Comparison of ENCODE assay signal across 8 cellular contexts in genomic region chr21:33947451-33948095, GRCh38. TPM values are rescaled to one million over a fixed set of nuclear protein-coding genes. Genes with fewer than 3 reads are reported as not detected.
DNase-seq lines count a peak whose midpoint lies in the region; ATAC-seq and TF ChIP-seq lines count a peak whose summit lies in the region.

No MANE protein-coding gene starts in this region.

- H3K27me3 ChIP-seq in CD8-positive, alpha-beta T cell (ENCODE audit: insufficient read depth, low read length), result no peaks in the 10 kb centered on the region

- H3K4me1 ChIP-seq in CD8-positive, alpha-beta T cell (ENCODE audit: insufficient read depth, low read length), result peaks cover 66% of the 10 kb centered on the region

- peak overlapping the region; percentile 18 for H3K4me3 ChIP-seq in CD8-positive, alpha-beta T cell (ENCODE audit: low read depth, low read length)
- peak overlapping the region; percentile 26 for H3K4me3 ChIP-seq in fibroblast of villous mesenchyme (ENCODE audit: low read depth, low read length)

- POLR2A ChIA-PET in CD8-positive, alpha-beta T cell (lab: Charles Lee), result interaction anchor here (0.6 to 4.5 kb wide), 17 partner anchors 10 to 1039 kb away, joined by 3 to 251 read pairs (median 6); partner anchors contain the start of genes MRPS6 and SLC5A3

- no peaks in the 10 kb centered on the region for H3K9me3 Mint-ChIP-seq in CD8-positive, alpha-beta T cell

- H3K36me3 Mint-ChIP-seq in CD8-positive, alpha-beta T cell, result peaks cover 34% of the 10 kb centered on the region

- no peaks in the 10 kb centered on the region for H3K9me3 ChIP-seq in CD8-positive, alpha-beta T cell (ENCODE audit: low read length)

- peak; percentile 64 to 94 (median 80) for DNase-seq in CD8-positive, alpha-beta T cell
- DNase-seq in HT-29 (ENCODE audit: low spot score) (peak; percentile 91), RPMI8226 (peak; percentile 91), fibroblast of villous mesenchyme (ENCODE audit: low read depth) (peak; percentile 98), omental fat pad (ENCODE audit: low spot score) (peak; percentile 69)
- DNase-seq in activated effector memory CD4-positive, alpha-beta T cell treated with anti-CD3 and anti-CD28 coated beads, Interleukin-2, amount 50 U/mL, for 16 hours, result peak; percentile 93

- H3K36me3 ChIP-seq in CD8-positive, alpha-beta T cell (ENCODE audit: insufficient read depth, low read length), result no peaks in the 10 kb centered on the region

- peaks cover 78% of the 10 kb centered on the region for H3K4me1 Mint-ChIP-seq in CD8-positive, alpha-beta T cell (ENCODE audit: low read depth)

- no peaks in the 10 kb centered on the region for H3K27me3 Mint-ChIP-seq in CD8-positive, alpha-beta T cell (ENCODE audit: low read depth)

- CTCF ChIA-PET in CD8-positive, alpha-beta T cell (lab: Charles Lee), result interaction anchor here (1.0 to 5.4 kb wide), 7 partner anchors 10 to 128 kb away, joined by 4 to 43 read pairs (median 8); no protein-coding TSS in a partner anchor

- H3K27ac Mint-ChIP-seq in CD8-positive, alpha-beta T cell, result peak overlapping the region; percentile 99

- no peak for TF ChIP-seq CTCF in CD8-positive, alpha-beta T cell (IDR thresholded peaks at IDR 0.05)
- TF ChIP-seq CTCF in fibroblast of villous mesenchyme (IDR thresholded peaks at IDR 0.05; ENCODE audit: insufficient read depth, low read depth, low read length) (no peak), omental fat pad (IDR thresholded peaks at IDR 0.05) (no peak)

- H3K4me3 Mint-ChIP-seq in CD8-positive, alpha-beta T cell, result peak overlapping the region; percentile 75

- intact Hi-C loops in CD8-positive, alpha-beta T cell (cut with DNase I, micrococcal nuclease), result loop anchor here (1.0 to 5.0 kb wide), 8 partner anchors 9 to 1080 kb away; partner anchors contain the start of genes MRPS6 (in 2 of the 2) and SLC5A3 (in 2 of the 2)

- ATAC-seq in CD8-positive, alpha-beta T cell, result peak; percentile 56
- peak; percentile 50 for ATAC-seq in GM21381 (IDR thresholded peaks at IDR 0.05; ENCODE audit: unreplicated experiment)
- ATAC-seq in omental fat pad (ENCODE audit: low FRiP score), result peak; percentile 96

- peak overlapping the region; percentile 94 for H3K27ac ChIP-seq in CD8-positive, alpha-beta T cell (ENCODE audit: low read depth, low read length)
- peak overlapping the region; percentile 97 for H3K27ac ChIP-seq in temporal lobe (ENCODE audit: low read depth, low read length)

RNA-seq across cellular contexts. Expression of gene ATP5PO, which starts 32.0 kb away (rescaled TPM):
- total RNA-seq in CD8-positive, alpha-beta T cell, result 100 to 1,000 TPM; 129 to 143 TPM
- 70.1 and 71.3 TPM in 2 replicates for total RNA-seq in HT-29 (2014; rRNA removed; shearing (Covaris generic))
- total RNA-seq in fibroblast of villous mesenchyme (114 and 135 TPM in 2 replicates), omental fat pad (100 to 1,000 TPM; 143 to 223 (median 219) TPM), temporal lobe (139 TPM)

Comparison
In these comparisons a context has a peak if more than half of its experiments do, and no peak if none do; other contexts are left out.
1. Peak in every context shown above with its lines: DNase-seq, ATAC-seq, H3K4me3 ChIP-seq and H3K27ac ChIP-seq.